8 cellular contexts compared by ENCODE assay signal in the genomic region with DNA sequence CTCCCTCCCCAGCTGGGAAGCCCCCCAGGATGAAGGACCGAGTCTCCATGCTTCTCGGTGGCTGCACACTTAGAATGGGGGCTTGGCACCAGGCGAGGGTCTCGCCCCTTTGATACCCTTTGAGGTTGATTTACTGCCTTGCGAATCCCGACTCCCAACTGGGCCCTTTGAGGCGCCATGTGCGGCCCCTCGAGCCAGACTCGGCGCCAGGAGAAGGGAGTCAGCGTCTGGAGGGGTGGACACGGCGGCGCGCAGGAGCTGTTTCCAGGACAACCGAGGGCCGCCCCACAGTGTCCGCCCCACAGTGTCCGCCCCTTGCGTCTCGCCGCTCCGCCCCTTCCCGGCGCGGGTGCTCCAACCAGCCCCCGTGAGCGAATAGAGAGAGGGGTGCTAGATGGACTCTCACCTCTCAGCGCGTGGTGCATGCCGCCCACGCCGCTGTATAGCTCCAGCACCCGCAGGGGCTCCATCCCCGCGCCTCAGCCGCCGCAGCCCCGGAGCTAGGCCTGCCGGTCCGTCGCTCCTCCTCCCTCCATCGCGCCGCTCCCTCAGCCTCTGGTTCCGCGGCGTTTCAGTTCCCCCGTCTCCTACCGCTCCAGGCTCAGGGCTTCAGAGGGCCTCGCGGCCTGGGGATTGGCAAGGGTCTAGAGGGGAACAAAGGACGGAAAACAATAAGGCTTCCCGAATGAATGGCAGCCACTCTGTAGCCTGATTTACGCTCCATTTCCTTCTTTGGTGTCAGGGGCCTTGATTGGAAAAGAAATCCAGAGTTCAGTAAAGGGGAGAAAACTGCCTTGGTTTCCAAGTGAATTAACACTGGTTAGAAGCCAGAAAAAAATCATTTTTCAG. TPM values are rescaled to one million over a fixed set of nuclear protein-coding genes. Genes with fewer than 3 reads are reported as not detected.
DNase-seq lines count a peak whose midpoint lies in the region; ATAC-seq and TF ChIP-seq lines count a peak whose summit lies in the region.

A gene with protein sequence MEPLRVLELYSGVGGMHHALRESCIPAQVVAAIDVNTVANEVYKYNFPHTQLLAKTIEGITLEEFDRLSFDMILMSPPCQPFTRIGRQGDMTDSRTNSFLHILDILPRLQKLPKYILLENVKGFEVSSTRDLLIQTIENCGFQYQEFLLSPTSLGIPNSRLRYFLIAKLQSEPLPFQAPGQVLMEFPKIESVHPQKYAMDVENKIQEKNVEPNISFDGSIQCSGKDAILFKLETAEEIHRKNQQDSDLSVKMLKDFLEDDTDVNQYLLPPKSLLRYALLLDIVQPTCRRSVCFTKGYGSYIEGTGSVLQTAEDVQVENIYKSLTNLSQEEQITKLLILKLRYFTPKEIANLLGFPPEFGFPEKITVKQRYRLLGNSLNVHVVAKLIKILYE (minus strand): TSS at position 508 of the 849 bp plus-strand sequence. CDS start 38 bp downstream, at position 470.

- TF ChIP-seq CTCF in AG09309 (IDR thresholded peaks at IDR 0.05; ENCODE audit: control insufficient read depth, insufficient read depth, low read depth, low read length, missing control alignments) (no peak), left lung (IDR thresholded peaks at IDR 0.05) (no peak)

- H3K27me3 ChIP-seq in left lung = no peaks in the 10 kb centered on the region

- H3K27ac Mint-ChIP-seq in activated CD4-positive, alpha-beta T cell treated with anti-CD3 and anti-CD28 coated beads, Interleukin-2, amount 10 ng/mL, durations not matched to agents 7 days and 5 days = peak within 1 kb of the TSS; percentile 91

- H3K27ac ChIP-seq in left lung = peak within 1 kb of the TSS; percentile 96 to 98

- H3K4me1 Mint-ChIP-seq in activated CD4-positive, alpha-beta T cell treated with anti-CD3 and anti-CD28 coated beads, Interleukin-2, amount 10 ng/mL, durations not matched to agents 7 days and 5 days = peaks cover 63% of the 10 kb centered on the region

- CTCF ChIA-PET in activated CD4-positive, alpha-beta T cell treated with anti-CD3 and anti-CD28 coated beads, Interleukin-2, amount 10 ng/mL, durations not matched to agents 7 days and 5 days (lab: Charles Lee) = interaction anchor here (0.6 to 2.8 kb wide), 8 partner anchors 11 to 419 kb away, joined by 3 to 10 read pairs (median 4); partner anchors contain the start of gene VIM

- H3K27me3 Mint-ChIP-seq in activated CD4-positive, alpha-beta T cell treated with anti-CD3 and anti-CD28 coated beads, Interleukin-2, amount 10 ng/mL, durations not matched to agents 7 days and 5 days = no peaks in the 10 kb centered on the region

- intact Hi-C loops in left lung (cut with DNase I) = loop anchor here in 1 of 2 donors (10.0 kb wide), 1 partner anchor 197 kb away; no protein-coding TSS in a partner anchor

- DNase-seq in AG09309 (ENCODE audit: low read depth) = no peak
- peak; percentile 73 for DNase-seq in NCI-H460 (ENCODE audit: extremely low read depth, low read depth)
- DNase-seq in activated CD4-positive, alpha-beta T cell treated with anti-CD3 and anti-CD28 coated beads, Interleukin-2, amount 10 ng/mL, durations not matched to agents 7 days and 5 days = peak; percentile 77
- DNase-seq in cortex of kidney (lab: John Stamatoyannopoulos, UW) = peak; percentile 99
- peak; percentile 90 to 96 for DNase-seq in left lung
- DNase-seq in stimulated activated CD4-positive, alpha-beta T cell treated with anti-CD3 and anti-CD28 coated beads, Interleukin-2, amount 100 ng/mL, for 24 hours = peak; percentile 80 to 83

- no peaks in the 10 kb centered on the region for H3K36me3 ChIP-seq in left lung

- peaks cover 5% of the 10 kb centered on the region for H3K36me3 Mint-ChIP-seq in activated CD4-positive, alpha-beta T cell treated with anti-CD3 and anti-CD28 coated beads, Interleukin-2, amount 10 ng/mL, durations not matched to agents 7 days and 5 days (ENCODE audit: low read depth)

- ATAC-seq in GM18870 (IDR thresholded peaks at IDR 0.05; ENCODE audit: unreplicated experiment) (peak; percentile 84), HG03103 (IDR thresholded peaks at IDR 0.05; ENCODE audit: low read depth, unreplicated experiment) (peak; percentile 91), left lung (peak; percentile 100)

- no peaks in the 10 kb centered on the region for H3K9me3 Mint-ChIP-seq in activated CD4-positive, alpha-beta T cell treated with anti-CD3 and anti-CD28 coated beads, Interleukin-2, amount 10 ng/mL, durations not matched to agents 7 days and 5 days

- H3K4me3 ChIP-seq in AG09309 (ENCODE audit: control insufficient read depth, low read depth, low read length) (peak within 1 kb of the TSS; percentile 79), left lung (peak within 1 kb of the TSS; percentile 64 to 69)

- H3K4me1 ChIP-seq in left lung = peaks cover 10 to 22% of the 10 kb centered on the region in 2 donors

- H3K9me3 ChIP-seq in left lung = no peaks in the 10 kb centered on the region

- peak within 1 kb of the TSS; percentile 79 for H3K4me3 Mint-ChIP-seq in activated CD4-positive, alpha-beta T cell treated with anti-CD3 and anti-CD28 coated beads, Interleukin-2, amount 10 ng/mL, durations not matched to agents 7 days and 5 days

- POLR2A ChIA-PET in activated CD4-positive, alpha-beta T cell treated with anti-CD3 and anti-CD28 coated beads, Interleukin-2, amount 10 ng/mL, durations not matched to agents 7 days and 5 days (lab: Charles Lee) = interaction anchor here (1.6 kb wide), 1 partner anchor 384 kb away, joined by 7 read pairs; the partner anchor contains the start of gene RSU1

RNA-seq across cellular contexts. Expression of the gene that starts here (rescaled TPM):
- 5.2 and 6.8 TPM in 2 replicates for total RNA-seq in NCI-H460 (2014; rRNA removed; shearing (Covaris generic))
- polyA plus RNA-seq in NCI-H460 (2014; cell fraction: nucleus; rRNA removed) = 3.8 and 11.5 TPM in 2 replicates
- total RNA-seq in activated CD4-positive, alpha-beta T cell treated with anti-CD3 and anti-CD28 coated beads, Interleukin-2, amount 10 ng/mL, durations not matched to agents 7 days and 5 days = 10 to 100 TPM; 14.1 to 17.2 TPM
- 10 to 100 TPM in 1 of 2 donors, 1 to 10 TPM in 1; 6.6 to 11.5 TPM for total RNA-seq in left lung
